In the genomic region with DNA sequence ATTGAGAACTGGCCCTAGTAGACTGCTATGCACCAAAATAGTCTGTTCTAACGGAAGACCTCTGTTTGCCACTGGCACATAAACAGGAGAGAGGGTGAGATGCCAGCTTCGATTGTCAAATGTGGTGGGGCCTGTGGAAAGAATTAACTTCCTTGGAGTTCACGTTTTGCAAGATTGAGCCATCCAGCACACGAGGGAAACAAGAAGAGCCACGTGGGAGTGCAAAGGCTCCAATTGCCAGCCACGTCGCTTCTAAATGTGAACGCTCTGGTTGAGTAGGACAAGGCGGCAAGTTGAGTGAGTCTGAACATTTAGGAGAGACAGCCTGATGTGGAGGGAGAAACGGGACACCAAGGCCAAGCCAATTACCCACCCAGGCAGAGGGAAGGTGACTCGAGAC, we compare ENCODE assay signal across 33 cellular contexts.
DNase-seq lines count a peak whose midpoint lies in the region; ATAC-seq, FAIRE-seq and TF ChIP-seq lines count a peak whose summit lies in the region.
"Had no signal": no experiment of that assay in that cellular context is flagged by ENCODE, and none has a peak within 500 bp of the region (broad histone marks: within the 10 kb centered on the region; RNA-seq: fewer than 3 reads in every experiment).

No MANE protein-coding gene starts in this region.

- H3K4me1 ChIP-seq in HepG2 (ENCODE audit: insufficient read depth, low read length) = peaks cover 9% of the 10 kb centered on the region; the same call in 1 of the 2 replicates
- no peaks in the 10 kb centered on the region for H3K4me1 ChIP-seq in right lobe of liver
- H3K4me1 ChIP-seq: A549, BE2C had no signal

- no peak overlapping the region for H3K4me2 ChIP-seq in HepG2 (ENCODE audit: low read depth, low read length)
- H3K4me2 ChIP-seq: A549; BLaER1; BLaER1 treated with 17β-estradiol and CSF1 and Interleukin-3, amounts not matched to agents 10 nM and 100 nM had no signal

- FAIRE-seq in HepG2 (lab: Jason Lieb, UNC) = no peak
- FAIRE-seq: A204.1, A549, D721Med had no signal

- no peak overlapping the region for H3K27ac ChIP-seq in HepG2 (ENCODE audit: extremely low read length, insufficient read depth, low read length)
- H3K27ac ChIP-seq in right lobe of liver = no peak overlapping the region
- H3K27ac ChIP-seq: 22Rv1; A549; BLaER1; BLaER1 treated with 17β-estradiol and CSF1 and Interleukin-3, amounts not matched to agents 10 nM and 100 nM; C4-2B had no signal

- H3K9me3 ChIP-seq in HepG2 (ENCODE audit: low read length) = no peaks in the 10 kb centered on the region
- no peaks in the 10 kb centered on the region for H3K9me3 ChIP-seq in right lobe of liver
- H3K9me3 ChIP-seq: A549, BE2C, BLaER1, Caco-2 had no signal

- intact Hi-C loops in HepG2 (cut with micrococcal nuclease; ENCODE audit: unreplicated experiment) = no loop called here
- intact Hi-C loops in right lobe of liver (cut with DNase I) = no loop called here

- H3K27me3 ChIP-seq in HepG2 (ENCODE audit: control insufficient read depth in 1 of 2, insufficient read depth in 2 of 2, low read length in 2 of 2) (no peaks in the 10 kb centered on the region), right lobe of liver (no peaks in the 10 kb centered on the region)
- H3K27me3 ChIP-seq: BE2C; BLaER1; BLaER1 treated with 17β-estradiol and CSF1 and Interleukin-3, amounts not matched to agents 10 nM and 100 nM had no signal

- no peaks in the 10 kb centered on the region for H4K20me1 ChIP-seq in HepG2 (ENCODE audit: insufficient read depth, low read length)
- H4K20me1 ChIP-seq: BLaER1; BLaER1 treated with 17β-estradiol and CSF1 and Interleukin-3, amounts not matched to agents 10 nM and 100 nM had no signal

- in situ Hi-C loops in HepG2 (cut with HindIII; ENCODE audit: extremely low pct_ligation_motif_present, low pct_unique_long_range_greater_than_20kb) = no loop called here

- no peak for TF ChIP-seq RAD21 in HepG2 (CRISPR knock-in tag; IDR thresholded peaks at IDR 0.05)

- peaks cover 2 to 10% of the 10 kb centered on the region in 2 donors for H3K4me1 Mint-ChIP-seq in stimulated activated naive B cell treated with anti-CD40 and anti-IgM and Interleukin-4, amounts not matched to agents 10 μg/mL and 1 μg/mL and 100 μg/mL, for 72 hours
- H3K4me1 Mint-ChIP-seq: CD14-positive monocyte had no signal

- H2AFZ ChIP-seq in HepG2 (ENCODE audit: low read length) = no peak overlapping the region

- H3K4me3 ChIP-seq in HepG2 (replicated peaks in 1 of 3; ENCODE audit: insufficient read depth in 1 of 3, low read depth in 2 of 3, low read length in 3 of 3) (no peak overlapping the region), right lobe of liver (no peak overlapping the region)
- H3K4me3 ChIP-seq: A549; BLaER1; BLaER1 treated with 17β-estradiol and CSF1 and Interleukin-3, amounts not matched to agents 10 nM and 100 nM had no signal

- no peaks in the 10 kb centered on the region for H3K79me2 ChIP-seq in HepG2 (ENCODE audit: insufficient read depth, low read length)

- TF ChIP-seq CTCF in HepG2 (CRISPR knock-in tag; IDR thresholded peaks at IDR 0.05) (no peak), right lobe of liver (IDR thresholded peaks at IDR 0.05) (no peak)

- H3K27ac Mint-ChIP-seq in stimulated activated naive B cell treated with anti-CD40 and anti-IgM and Interleukin-4, amounts not matched to agents 10 μg/mL and 1 μg/mL and 100 μg/mL, for 72 hours = peak overlapping the region; percentile 21
- H3K27ac Mint-ChIP-seq: B cell; CD14-positive monocyte; CD4-positive, alpha-beta T cell; CD4-positive, CD25-positive, alpha-beta regulatory T cell; CD8-positive, alpha-beta T cell had no signal

- TF ChIP-seq EP300 in HepG2 (IDR thresholded peaks at IDR 0.05; ENCODE audit: low read depth in 2 of 2, low read length in 2 of 2) = no peak
- no peak for TF ChIP-seq EP300 in HepG2 (CRISPR knock-in tag; IDR thresholded peaks at IDR 0.05; ENCODE audit: borderline replicate concordance)

- TF ChIP-seq POLR2A in HepG2 (IDR thresholded peaks at IDR 0.05; ENCODE audit: insufficient read depth in 1 of 2, low read depth in 2 of 2, low read length in 2 of 2) = no peak
- no peak for TF ChIP-seq POLR2A in right lobe of liver (IDR thresholded peaks at IDR 0.05)

- peaks cover 0 to 7% of the 10 kb centered on the region in 2 donors for H3K9me3 Mint-ChIP-seq in stimulated activated naive B cell treated with anti-CD40 and anti-IgM and Interleukin-4, amounts not matched to agents 10 μg/mL and 1 μg/mL and 100 μg/mL, for 72 hours
- H3K9me3 Mint-ChIP-seq: CD4-positive, alpha-beta T cell; CD8-positive, alpha-beta memory T cell; CD8-positive, alpha-beta T cell had no signal

- no peaks in the 10 kb centered on the region for H3K36me3 ChIP-seq in HepG2 (replicated peaks in 1 of 2; ENCODE audit: control insufficient read depth in 1 of 2, insufficient read depth in 2 of 2, low read length in 2 of 2)
- no peaks in the 10 kb centered on the region for H3K36me3 ChIP-seq in right lobe of liver
- H3K36me3 ChIP-seq: BE2C; BLaER1; BLaER1 treated with 17β-estradiol and CSF1 and Interleukin-3, amounts not matched to agents 10 nM and 100 nM had no signal

- DNase-seq in HepG2 (ENCODE audit: low spot score) = no peak
- DNase-seq in right lobe of liver = no peak
- DNase-seq in stimulated activated naive B cell treated with anti-CD40 and anti-IgM and Interleukin-4, amounts not matched to agents 10 μg/mL and 1 μg/mL and 100 μg/mL, for 72 hours = no peak
- no peak for DNase-seq in NCI-H1694 treated with DMSO at 0.1 percent for 48 hours (lab: John Stamatoyannopoulos, UW)
- DNase-seq: 8988T; ACHN; AML-193; BE2C; C1 segment of cervical spinal cord; Caco-2; Calu3; CD4-positive, alpha-beta memory T cell; CD4-positive, alpha-beta T cell; CD4-positive, CD25-positive, alpha-beta regulatory T cell; CD8-positive, alpha-beta memory T cell; CD8-positive, alpha-beta T cell; COR-L47; DMS 273 treated with DMSO at 0.1 percent for 48 hours; DMS153; DMS53; DMS79; DMS79 treated with DMSO at 0.1 percent for 48 hours; DND-41; EL had no signal

- no TSS peak for BruUV-seq in HepG2 (replicated peaks; lab: Mats Ljungman, UMichigan)

- ATAC-seq in HepG2 = no peak
- ATAC-seq in right lobe of liver = no peak
- no peak for ATAC-seq in stimulated activated naive B cell treated with anti-CD40 and anti-IgM and Interleukin-4, amounts not matched to agents 10 μg/mL and 1 μg/mL and 100 μg/mL, for 72 hours (replicated peaks)
- ATAC-seq: A549; CD8-positive, alpha-beta T cell had no signal

- POLR2A ChIA-PET in HepG2 (lab: Yijun Ruan, JAX) = no interaction called here

- peaks cover 6% of the 10 kb centered on the region in 2 donors for H3K27me3 Mint-ChIP-seq in stimulated activated naive B cell treated with anti-CD40 and anti-IgM and Interleukin-4, amounts not matched to agents 10 μg/mL and 1 μg/mL and 100 μg/mL, for 72 hours
- H3K27me3 Mint-ChIP-seq: B cell; CD4-positive, alpha-beta memory T cell; CD4-positive, alpha-beta T cell had no signal

- CTCF ChIA-PET in HepG2 (lab: Yijun Ruan, JAX; ENCODE audit: low intra/inter-chr PET ratio, low total read pairs) = no interaction called here

- no peak overlapping the region for H3K4me3 Mint-ChIP-seq in stimulated activated naive B cell treated with anti-CD40 and anti-IgM and Interleukin-4, amounts not matched to agents 10 μg/mL and 1 μg/mL and 100 μg/mL, for 72 hours
- H3K4me3 Mint-ChIP-seq: B cell; CD14-positive monocyte; CD4-positive, alpha-beta memory T cell; CD4-positive, alpha-beta T cell; CD4-positive, CD25-positive, alpha-beta regulatory T cell; CD8-positive, alpha-beta T cell had no signal

- no peak overlapping the region for H3K9ac ChIP-seq in HepG2 (ENCODE audit: insufficient read depth, low read depth, low read length)
- H3K9ac ChIP-seq: BLaER1; BLaER1 treated with 17β-estradiol and CSF1 and Interleukin-3, amounts not matched to agents 10 nM and 100 nM had no signal

- 41% methylated on average over 11 of the region's 11 CpGs for WGBS in HepG2 (ENCODE audit: low lambda C conversion rate)
- 66% methylated on average over 11 of the region's 11 CpGs for WGBS in right lobe of liver (ENCODE audit: insufficient coverage, low coverage, low lambda C conversion rate, missing lambda C conversion rate)

- no peaks in the 10 kb centered on the region for H3K36me3 Mint-ChIP-seq in stimulated activated naive B cell treated with anti-CD40 and anti-IgM and Interleukin-4, amounts not matched to agents 10 μg/mL and 1 μg/mL and 100 μg/mL, for 72 hours
- H3K36me3 Mint-ChIP-seq: CD14-positive monocyte; CD4-positive, alpha-beta memory T cell; CD4-positive, CD25-positive, alpha-beta regulatory T cell; CD8-positive, alpha-beta T cell had no signal

TF ChIP-seq in HepG2, 621 proteins besides CTCF, POLR2A, EP300 and RAD21 (continues in another document):
- peak; percentile 94 for TF ChIP-seq MNT (IDR thresholded peaks at IDR 0.05)
- TF ChIP-seq, protein P1, sequence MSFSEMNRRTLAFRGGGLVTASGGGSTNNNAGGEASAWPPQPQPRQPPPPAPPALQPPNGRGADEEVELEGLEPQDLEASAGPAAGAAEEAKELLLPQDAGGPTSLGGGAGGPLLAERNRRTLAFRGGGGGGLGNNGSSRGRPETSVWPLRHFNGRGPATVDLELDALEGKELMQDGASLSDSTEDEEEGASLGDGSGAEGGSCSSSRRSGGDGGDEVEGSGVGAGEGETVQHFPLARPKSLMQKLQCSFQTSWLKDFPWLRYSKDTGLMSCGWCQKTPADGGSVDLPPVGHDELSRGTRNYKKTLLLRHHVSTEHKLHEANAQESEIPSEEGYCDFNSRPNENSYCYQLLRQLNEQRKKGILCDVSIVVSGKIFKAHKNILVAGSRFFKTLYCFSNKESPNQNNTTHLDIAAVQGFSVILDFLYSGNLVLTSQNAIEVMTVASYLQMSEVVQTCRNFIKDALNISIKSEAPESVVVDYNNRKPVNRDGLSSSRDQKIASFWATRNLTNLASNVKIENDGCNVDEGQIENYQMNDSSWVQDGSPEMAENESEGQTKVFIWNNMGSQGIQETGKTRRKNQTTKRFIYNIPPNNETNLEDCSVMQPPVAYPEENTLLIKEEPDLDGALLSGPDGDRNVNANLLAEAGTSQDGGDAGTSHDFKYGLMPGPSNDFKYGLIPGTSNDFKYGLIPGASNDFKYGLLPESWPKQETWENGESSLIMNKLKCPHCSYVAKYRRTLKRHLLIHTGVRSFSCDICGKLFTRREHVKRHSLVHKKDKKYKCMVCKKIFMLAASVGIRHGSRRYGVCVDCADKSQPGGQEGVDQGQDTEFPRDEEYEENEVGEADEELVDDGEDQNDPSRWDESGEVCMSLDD (CRISPR knock-in tag; IDR thresholded peaks at IDR 0.05; ENCODE audit: borderline replicate concordance) = no peak
